ENCODE assay signal across 18 cellular contexts in the genomic region with DNA sequence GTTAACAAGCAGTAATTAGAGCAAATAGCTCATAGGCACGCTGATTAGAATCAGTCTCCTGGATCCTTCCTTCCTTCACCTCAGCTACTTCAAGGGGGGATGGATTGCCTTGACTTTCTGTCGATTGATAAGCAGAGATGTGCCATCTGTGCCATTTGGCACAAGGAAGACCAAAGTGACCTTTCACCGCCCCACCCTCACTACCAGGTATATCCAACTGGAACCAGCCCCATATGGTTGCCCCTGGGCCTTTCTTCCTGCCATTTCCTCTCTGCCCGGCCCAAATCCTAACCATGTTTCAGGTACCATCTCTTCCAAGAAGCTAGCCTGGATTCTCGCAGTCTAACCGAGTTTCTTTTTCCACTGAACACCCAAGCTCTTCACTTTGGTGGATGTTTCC. TPM values are rescaled to one million over a fixed set of nuclear protein-coding genes. Genes with fewer than 3 reads are reported as not detected.
DNase-seq lines count a peak whose midpoint lies in the region; ATAC-seq, FAIRE-seq and TF ChIP-seq lines count a peak whose summit lies in the region.
"Had no signal": no experiment of that assay in that cellular context is flagged by ENCODE, and none has a peak within 500 bp of the region (broad histone marks: within the 10 kb centered on the region; RNA-seq: fewer than 3 reads in every experiment).

No MANE protein-coding gene starts in this region.

- no peaks in the 10 kb centered on the region for H3K36me3 Mint-ChIP-seq in brain

- intact Hi-C loops in cardiac septum (cut with DNase I), result loop anchor here (5.0 kb wide), 1 partner anchor 171 kb away; a partner anchor contains a TSS
- intact Hi-C loops in mucosa of descending colon (cut with DNase I, micrococcal nuclease), result no loop called here

- no peak for FAIRE-seq in small intestine (lab: Jason Lieb, UNC)
- no peak for FAIRE-seq in RCC 7860 (lab: Jason Lieb, UNC)
- FAIRE-seq: GM12891, GM18507 had no signal

- H3K36me3 ChIP-seq in cardiac muscle cell (no peaks in the 10 kb centered on the region), mucosa of descending colon (ENCODE audit: low read depth) (no peaks in the 10 kb centered on the region), small intestine (ENCODE audit: control insufficient read depth in 2 of 2, insufficient read depth in 2 of 2, low read length in 2 of 2) (no peaks in the 10 kb centered on the region)

- H3K9me3 ChIP-seq in cardiac muscle cell (ENCODE audit: low read depth), result no peaks in the 10 kb centered on the region
- peaks cover 2% of the 10 kb centered on the region for H3K9me3 ChIP-seq in mucosa of descending colon
- no peaks in the 10 kb centered on the region for H3K9me3 ChIP-seq in small intestine (ENCODE audit: control insufficient read depth, low read depth)

- H3K4me3 Mint-ChIP-seq in brain, result peak overlapping the region in 3 of 5 experiments; percentile 7 to 80 (median 79)

- H3K27me3 ChIP-seq in cardiac muscle cell (no peaks in the 10 kb centered on the region), small intestine (ENCODE audit: control insufficient read depth in 2 of 2, insufficient read depth in 2 of 2, low read length in 2 of 2) (no peaks in the 10 kb centered on the region)

- peaks cover 88% of the 10 kb centered on the region for H3K4me1 Mint-ChIP-seq in brain

- peak; percentile 19 for ATAC-seq in mucosa of descending colon

- no peak overlapping the region for H3K4me3 ChIP-seq in cardiac muscle cell
- H3K4me3 ChIP-seq in mucosa of descending colon, result no peak overlapping the region
- no peak overlapping the region for H3K4me3 ChIP-seq in small intestine (ENCODE audit: low read depth in 1 of 2, low read length in 2 of 2)
- H3K4me3 ChIP-seq: PC-9 had no signal

- no peaks in the 10 kb centered on the region for H3K27me3 Mint-ChIP-seq in brain

- H3K4me1 ChIP-seq in cardiac muscle cell (ENCODE audit: low read depth) (peaks cover 69% of the 10 kb centered on the region), mucosa of descending colon (ENCODE audit: low read depth) (peaks cover 5% of the 10 kb centered on the region), small intestine (ENCODE audit: control insufficient read depth in 2 of 2, insufficient read depth in 1 of 2, low read depth in 1 of 2, low read length in 1 of 2) (no peaks in the 10 kb centered on the region)

- 46 to 81% (median 64%) methylated on average over 6 of the region's 6 CpGs for WGBS in small intestine, 3 donors

- H3K9me3 Mint-ChIP-seq in brain, result no peaks in the 10 kb centered on the region
- H3K9me3 Mint-ChIP-seq: GM23338 had no signal

- no peak for DNase-seq in cardiac muscle cell (ENCODE audit: low read depth in 1 of 2, low spot score in 1 of 2)
- no peak for DNase-seq in cardiac septum (ENCODE audit: low spot score)
- no peak for DNase-seq in mucosa of descending colon
- peak; percentile 51 for DNase-seq in small intestine
- no peak for DNase-seq in mucosa of gallbladder (ENCODE audit: low spot score)
- DNase-seq in RCC 7860 (ENCODE audit: low spot score), result no peak
- DNase-seq in islet precursor cell, result no peak
- DNase-seq: GF-D8, KG1, NCI-H1436 treated with DMSO at 0.1 percent for 48 hours, NCI-H2081, NCI-H748 treated with DMSO at 0.1 percent for 48 hours had no signal

- TF ChIP-seq CTCF in cardiac muscle cell (IDR thresholded peaks at IDR 0.05; ENCODE audit: low read depth, low read length) (no peak), brain (conservative IDR thresholded peaks at IDR 0.05) (no peak), mucosa of descending colon (IDR thresholded peaks at IDR 0.05) (no peak)

- H3K27ac ChIP-seq in cardiac muscle cell (peak overlapping the region; percentile 91), small intestine (ENCODE audit: low read depth in 1 of 2, low read length in 1 of 2) (peak overlapping the region; percentile 28 to 38)
- H3K27ac ChIP-seq: PC-9 had no signal

- H3K27ac Mint-ChIP-seq in brain, result peak overlapping the region in 4 of 5 experiments; percentile 15 to 92 (median 84)
- H3K27ac Mint-ChIP-seq: GM23338 had no signal

RNA-seq across cellular contexts. Expression of a gene that starts 8.7 kb away (rescaled TPM):
- 29.2 and 52.1 TPM in 2 replicates for total RNA-seq in cardiac muscle cell
- 51.6 and 56.5 TPM in 2 replicates for polyA plus RNA-seq in cardiac muscle cell
- total RNA-seq in cardiac septum, result 6.7 TPM
- 22.9 TPM for polyA plus RNA-seq in brain (ENCODE audit: insufficient read depth, low read depth, low replicate concordance)
- 10 to 100 TPM in 1 of 3 donors, 1 to 10 TPM in 2; 4.7 to 15.2 (median 6.1) TPM for total RNA-seq in mucosa of descending colon
- polyA plus RNA-seq in small intestine, result 10 to 100 TPM in 1 of 3 donors, 1 to 10 TPM in 2; 2.5 to 10.8 (median 5.7) TPM
- total RNA-seq in mucosa of gallbladder, result 1.3 TPM
- total RNA-seq: A172 had no signal

RNA-seq across cellular contexts. Expression of a gene that starts 26.6 kb away (rescaled TPM):
- total RNA-seq in cardiac muscle cell, result 37.0 and 70.8 TPM in 2 replicates
- 76.5 and 133 TPM in 2 replicates for polyA plus RNA-seq in cardiac muscle cell
- total RNA-seq in cardiac septum, result 24.9 TPM
- polyA plus RNA-seq in brain (ENCODE audit: insufficient read depth, low read depth, low replicate concordance), result 36.9 TPM
- 10 to 100 TPM in 2 of 3 donors, 1 to 10 TPM in 1; 7.2 to 14.2 (median 10.5) TPM for total RNA-seq in mucosa of descending colon
- polyA plus RNA-seq in small intestine, result 10 to 100 TPM in 1 of 3 donors, 1 to 10 TPM in 2; 8.1 to 37.3 (median 9.2) TPM
- total RNA-seq in mucosa of gallbladder, result 16.0 TPM

RNA-seq across cellular contexts. Expression of a gene that starts 37.8 kb away (rescaled TPM):
- 26.7 and 27.6 TPM in 2 replicates for total RNA-seq in cardiac muscle cell
- 28.2 and 28.6 TPM in 2 replicates for polyA plus RNA-seq in cardiac muscle cell
- total RNA-seq in cardiac septum, result 49.2 TPM
- polyA plus RNA-seq in brain (ENCODE audit: insufficient read depth, low read depth, low replicate concordance), result 72.4 TPM
- 10 to 100 TPM; 53.9 to 66.6 (median 56.0) TPM for total RNA-seq in mucosa of descending colon
- polyA plus RNA-seq in small intestine, result 10 to 100 TPM in 1 of 3 donors, 1 to 10 TPM in 2; 6.5 to 30.6 (median 6.9) TPM
- total RNA-seq in mucosa of gallbladder, result 69.9 TPM
